Comparison of ENCODE assay signal across 1 cellular context in the genomic region with DNA sequence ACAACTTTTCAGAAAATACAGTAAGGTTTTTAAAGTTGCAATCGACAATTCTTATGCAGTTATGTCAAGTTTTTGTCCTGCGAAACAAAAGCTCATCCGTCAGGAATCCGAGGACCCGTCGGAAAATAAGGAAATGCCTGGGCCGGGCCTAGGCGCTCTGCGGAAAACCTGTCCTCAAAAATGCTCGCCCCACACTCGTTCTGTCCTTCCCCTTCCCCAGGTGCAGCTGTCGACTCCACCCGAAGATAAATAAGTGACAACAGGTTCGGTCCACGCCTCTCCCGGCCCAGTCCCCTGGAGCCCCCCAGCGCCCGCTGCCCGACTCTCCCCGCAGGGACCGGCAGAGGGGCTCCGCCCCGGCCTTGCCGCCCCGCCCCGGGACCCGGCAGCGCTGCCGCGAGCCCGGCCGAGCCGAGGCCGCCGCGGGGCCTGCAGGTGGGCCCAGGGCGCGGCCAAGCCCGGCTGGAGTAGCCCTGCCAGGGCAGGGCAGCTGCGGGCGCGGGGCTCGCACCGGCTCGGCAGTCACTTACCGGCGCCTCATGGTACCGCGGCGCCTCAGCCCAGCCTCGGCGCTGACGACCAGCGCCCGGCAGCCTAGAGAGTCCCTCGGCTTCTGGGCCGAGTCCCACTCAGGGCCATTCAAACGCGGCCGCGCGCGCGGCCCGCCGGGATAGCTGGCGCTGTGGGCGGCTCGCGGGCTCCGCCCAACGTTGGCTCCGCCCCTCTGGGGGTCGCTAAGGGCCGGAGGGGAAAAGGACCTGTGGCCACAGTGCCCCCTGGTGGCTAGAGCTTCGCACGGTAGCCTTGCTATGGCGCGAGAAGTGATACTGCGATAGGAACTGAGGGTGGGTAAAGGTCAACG.
TF ChIP-seq lines count a peak whose summit lies in the region.

A gene with protein sequence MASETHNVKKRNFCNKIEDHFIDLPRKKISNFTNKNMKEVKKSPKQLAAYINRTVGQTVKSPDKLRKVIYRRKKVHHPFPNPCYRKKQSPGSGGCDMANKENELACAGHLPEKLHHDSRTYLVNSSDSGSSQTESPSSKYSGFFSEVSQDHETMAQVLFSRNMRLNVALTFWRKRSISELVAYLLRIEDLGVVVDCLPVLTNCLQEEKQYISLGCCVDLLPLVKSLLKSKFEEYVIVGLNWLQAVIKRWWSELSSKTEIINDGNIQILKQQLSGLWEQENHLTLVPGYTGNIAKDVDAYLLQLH (minus strand): TSS at position 676 of the 862 bp plus-strand sequence. CDS start 46,420 bp downstream, outside the sequence.

TF ChIP-seq in K562, 482 proteins besides CTCF, POLR2A, EP300 and RAD21 (continued from another document and continues in another):
- TF ChIP-seq, protein P1, sequence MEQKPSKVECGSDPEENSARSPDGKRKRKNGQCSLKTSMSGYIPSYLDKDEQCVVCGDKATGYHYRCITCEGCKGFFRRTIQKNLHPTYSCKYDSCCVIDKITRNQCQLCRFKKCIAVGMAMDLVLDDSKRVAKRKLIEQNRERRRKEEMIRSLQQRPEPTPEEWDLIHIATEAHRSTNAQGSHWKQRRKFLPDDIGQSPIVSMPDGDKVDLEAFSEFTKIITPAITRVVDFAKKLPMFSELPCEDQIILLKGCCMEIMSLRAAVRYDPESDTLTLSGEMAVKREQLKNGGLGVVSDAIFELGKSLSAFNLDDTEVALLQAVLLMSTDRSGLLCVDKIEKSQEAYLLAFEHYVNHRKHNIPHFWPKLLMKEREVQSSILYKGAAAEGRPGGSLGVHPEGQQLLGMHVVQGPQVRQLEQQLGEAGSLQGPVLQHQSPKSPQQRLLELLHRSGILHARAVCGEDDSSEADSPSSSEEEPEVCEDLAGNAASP (IDR thresholded peaks at IDR 0.05) = no peak
- TF ChIP-seq ZNF436 (CRISPR knock-in tag; IDR thresholded peaks at IDR 0.05) (no peak), BRD4 (IDR thresholded peaks at IDR 0.05) (no peak), TEAD4 (IDR thresholded peaks at IDR 0.05; ENCODE audit: low read length) (no peak), TEAD4 (CRISPR knock-in tag; IDR thresholded peaks at IDR 0.05; ENCODE audit: borderline replicate concordance) (no peak), MTA2 (IDR thresholded peaks at IDR 0.05; ENCODE audit: low read depth) (no peak), RB1 (IDR thresholded peaks at IDR 0.05; ENCODE audit: low read depth) (peak; percentile 91), HDAC1 (IDR thresholded peaks at IDR 0.05) (no peak), ZNF23 (CRISPR knock-in tag; IDR thresholded peaks at IDR 0.05) (no peak), TFAM (CRISPR knock-in tag; conservative IDR thresholded peaks at IDR 0.05) (no peak), ZNF3 (CRISPR knock-in tag; IDR thresholded peaks at IDR 0.05) (no peak), PHB (CRISPR knock-in tag; IDR thresholded peaks at IDR 0.05) (no peak), GATAD2B (IDR thresholded peaks at IDR 0.05; ENCODE audit: borderline replicate concordance) (peak; percentile 90), MTA3 (IDR thresholded peaks at IDR 0.05; ENCODE audit: borderline replicate concordance) (peak; percentile 84; the same call in 1 of the 2 replicates), XRCC3 (IDR thresholded peaks at IDR 0.05) (no peak), CSDE1 (IDR thresholded peaks at IDR 0.05) (no peak), DIDO1 (tag; IDR thresholded peaks at IDR 0.05; ENCODE audit: low read depth) (no peak), SRSF9 (IDR thresholded peaks at IDR 0.05; ENCODE audit: borderline replicate concordance, low read depth, low read length) (no peak), MCM2 (IDR thresholded peaks at IDR 0.05; ENCODE audit: low read depth) (no peak), PTBP1 (IDR thresholded peaks at IDR 0.05; ENCODE audit: low read depth, low read length) (no peak), POLR3A (IDR thresholded peaks at IDR 0.05; ENCODE audit: borderline replicate concordance, extremely low read depth, insufficient read depth, insufficient read length) (no peak), MYNN (IDR thresholded peaks at IDR 0.05) (no peak), MYNN (CRISPR knock-in tag; IDR thresholded peaks at IDR 0.05) (no peak), CAMTA2 (CRISPR knock-in tag; conservative IDR thresholded peaks at IDR 0.05) (no peak), POLR2AphosphoS2 (IDR thresholded peaks at IDR 0.05; ENCODE audit: low read length) (no peak; the same call in 1 of the 2 replicates), C11orf30 (IDR thresholded peaks at IDR 0.05; ENCODE audit: low read depth) (no peak), ZSCAN29 (IDR thresholded peaks at IDR 0.05) (no peak), NEUROD1 (IDR thresholded peaks at IDR 0.05; ENCODE audit: borderline replicate concordance, low read depth, low read length, partially characterized antibody) (peak; percentile 22), SMAD1 (IDR thresholded peaks at IDR 0.05; ENCODE audit: low read depth, low read length, partially characterized antibody) (no peak), PPARD (CRISPR knock-in tag; IDR thresholded peaks at IDR 0.05) (no peak), ZFP1 (CRISPR knock-in tag; IDR thresholded peaks at IDR 0.05) (no peak), RFX7 (CRISPR knock-in tag; IDR thresholded peaks at IDR 0.05) (no peak), CHD1 (IDR thresholded peaks at IDR 0.05; ENCODE audit: low read length) (no peak), TCF3 (CRISPR knock-in tag; IDR thresholded peaks at IDR 0.05) (no peak), GTF2E2 (tag; IDR thresholded peaks at IDR 0.05) (peak; percentile 44; the same call in 1 of the 2 replicates), ZNF282 (CRISPR knock-in tag; IDR thresholded peaks at IDR 0.05) (0 out of 2 replicates have a peak, but pooled peaks have one; percentile 60), ZNF232 (CRISPR knock-in tag; IDR thresholded peaks at IDR 0.05) (no peak), SIN3B (IDR thresholded peaks at IDR 0.05; ENCODE audit: low read depth) (peak; percentile 86), PHF8 (IDR thresholded peaks at IDR 0.05; ENCODE audit: borderline replicate concordance, low read length) (peak; percentile 95; the same call in 1 of the 2 replicates), NFXL1 (CRISPR knock-in tag; IDR thresholded peaks at IDR 0.05) (no peak), NCOA6 (IDR thresholded peaks at IDR 0.05) (no peak), SAFB (IDR thresholded peaks at IDR 0.05; ENCODE audit: borderline replicate concordance, low read depth, low read length) (peak; percentile 70; the same call in 1 of the 2 replicates), TEAD1 (CRISPR knock-in tag; IDR thresholded peaks at IDR 0.05) (peak in 1 of 2 experiments; percentile 33; a peak in 1 of 4 replicates), NR2C2 (CRISPR knock-in tag; IDR thresholded peaks at IDR 0.05) (no peak), NR2C2 (tag; IDR thresholded peaks at IDR 0.05) (peak; percentile 83), CHCHD3 (CRISPR knock-in tag; IDR thresholded peaks at IDR 0.05) (no peak), CHD2 (IDR thresholded peaks at IDR 0.05; ENCODE audit: low read depth, low read length) (0 out of 2 replicates have a peak, but pooled peaks have one; percentile 21), ZNF41 (CRISPR knock-in tag; conservative IDR thresholded peaks at IDR 0.05) (no peak), MTF1 (CRISPR knock-in tag; IDR thresholded peaks at IDR 0.05; ENCODE audit: borderline replicate concordance) (no peak), PHF20 (IDR thresholded peaks at IDR 0.05; ENCODE audit: partially characterized antibody) (peak; percentile 43), ZNF143 (CRISPR knock-in tag; IDR thresholded peaks at IDR 0.05) (peak; percentile 72), NELFE (IDR thresholded peaks at IDR 0.05; ENCODE audit: insufficient read depth, insufficient read length) (no peak), SRSF7 (optimal IDR thresholded peaks at IDR 0.05; ENCODE audit: low read depth, low read length) (no peak), ZFP36 (IDR thresholded peaks at IDR 0.05; ENCODE audit: low read depth, low read length, partially characterized antibody) (no peak), RBM17 (IDR thresholded peaks at IDR 0.05; ENCODE audit: borderline replicate concordance, low read depth, low read length) (no peak), JUNB (CRISPR knock-in tag; conservative IDR thresholded peaks at IDR 0.05) (no peak)
- TF ChIP-seq, protein P2, sequence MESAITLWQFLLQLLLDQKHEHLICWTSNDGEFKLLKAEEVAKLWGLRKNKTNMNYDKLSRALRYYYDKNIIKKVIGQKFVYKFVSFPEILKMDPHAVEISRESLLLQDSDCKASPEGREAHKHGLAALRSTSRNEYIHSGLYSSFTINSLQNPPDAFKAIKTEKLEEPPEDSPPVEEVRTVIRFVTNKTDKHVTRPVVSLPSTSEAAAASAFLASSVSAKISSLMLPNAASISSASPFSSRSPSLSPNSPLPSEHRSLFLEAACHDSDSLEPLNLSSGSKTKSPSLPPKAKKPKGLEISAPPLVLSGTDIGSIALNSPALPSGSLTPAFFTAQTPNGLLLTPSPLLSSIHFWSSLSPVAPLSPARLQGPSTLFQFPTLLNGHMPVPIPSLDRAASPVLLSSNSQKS (CRISPR knock-in tag; IDR thresholded peaks at IDR 0.05) = no peak
- TF ChIP-seq, protein P3, sequence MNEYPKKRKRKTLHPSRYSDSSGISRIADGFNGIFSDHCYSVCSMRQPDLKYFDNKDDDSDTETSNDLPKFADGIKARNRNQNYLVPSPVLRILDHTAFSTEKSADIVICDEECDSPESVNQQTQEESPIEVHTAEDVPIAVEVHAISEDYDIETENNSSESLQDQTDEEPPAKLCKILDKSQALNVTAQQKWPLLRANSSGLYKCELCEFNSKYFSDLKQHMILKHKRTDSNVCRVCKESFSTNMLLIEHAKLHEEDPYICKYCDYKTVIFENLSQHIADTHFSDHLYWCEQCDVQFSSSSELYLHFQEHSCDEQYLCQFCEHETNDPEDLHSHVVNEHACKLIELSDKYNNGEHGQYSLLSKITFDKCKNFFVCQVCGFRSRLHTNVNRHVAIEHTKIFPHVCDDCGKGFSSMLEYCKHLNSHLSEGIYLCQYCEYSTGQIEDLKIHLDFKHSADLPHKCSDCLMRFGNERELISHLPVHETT (CRISPR knock-in tag; conservative IDR thresholded peaks at IDR 0.05 in 1 of 2, IDR thresholded peaks at IDR 0.05 in 1 of 2) = peak in 1 of 2 experiments; percentile 58; a peak in 1 of 4 replicates
- TF ChIP-seq, protein P4, sequence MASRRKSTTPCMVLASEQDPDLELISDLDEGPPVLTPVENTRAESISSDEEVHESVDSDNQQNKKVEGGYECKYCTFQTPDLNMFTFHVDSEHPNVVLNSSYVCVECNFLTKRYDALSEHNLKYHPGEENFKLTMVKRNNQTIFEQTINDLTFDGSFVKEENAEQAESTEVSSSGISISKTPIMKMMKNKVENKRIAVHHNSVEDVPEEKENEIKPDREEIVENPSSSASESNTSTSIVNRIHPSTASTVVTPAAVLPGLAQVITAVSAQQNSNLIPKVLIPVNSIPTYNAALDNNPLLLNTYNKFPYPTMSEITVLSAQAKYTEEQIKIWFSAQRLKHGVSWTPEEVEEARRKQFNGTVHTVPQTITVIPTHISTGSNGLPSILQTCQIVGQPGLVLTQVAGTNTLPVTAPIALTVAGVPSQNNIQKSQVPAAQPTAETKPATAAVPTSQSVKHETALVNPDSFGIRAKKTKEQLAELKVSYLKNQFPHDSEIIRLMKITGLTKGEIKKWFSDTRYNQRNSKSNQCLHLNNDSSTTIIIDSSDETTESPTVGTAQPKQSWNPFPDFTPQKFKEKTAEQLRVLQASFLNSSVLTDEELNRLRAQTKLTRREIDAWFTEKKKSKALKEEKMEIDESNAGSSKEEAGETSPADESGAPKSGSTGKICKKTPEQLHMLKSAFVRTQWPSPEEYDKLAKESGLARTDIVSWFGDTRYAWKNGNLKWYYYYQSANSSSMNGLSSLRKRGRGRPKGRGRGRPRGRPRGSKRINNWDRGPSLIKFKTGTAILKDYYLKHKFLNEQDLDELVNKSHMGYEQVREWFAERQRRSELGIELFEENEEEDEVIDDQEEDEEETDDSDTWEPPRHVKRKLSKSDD (conservative IDR thresholded peaks at IDR 0.05; ENCODE audit: low read length) = no peak
- TF ChIP-seq, protein P5, sequence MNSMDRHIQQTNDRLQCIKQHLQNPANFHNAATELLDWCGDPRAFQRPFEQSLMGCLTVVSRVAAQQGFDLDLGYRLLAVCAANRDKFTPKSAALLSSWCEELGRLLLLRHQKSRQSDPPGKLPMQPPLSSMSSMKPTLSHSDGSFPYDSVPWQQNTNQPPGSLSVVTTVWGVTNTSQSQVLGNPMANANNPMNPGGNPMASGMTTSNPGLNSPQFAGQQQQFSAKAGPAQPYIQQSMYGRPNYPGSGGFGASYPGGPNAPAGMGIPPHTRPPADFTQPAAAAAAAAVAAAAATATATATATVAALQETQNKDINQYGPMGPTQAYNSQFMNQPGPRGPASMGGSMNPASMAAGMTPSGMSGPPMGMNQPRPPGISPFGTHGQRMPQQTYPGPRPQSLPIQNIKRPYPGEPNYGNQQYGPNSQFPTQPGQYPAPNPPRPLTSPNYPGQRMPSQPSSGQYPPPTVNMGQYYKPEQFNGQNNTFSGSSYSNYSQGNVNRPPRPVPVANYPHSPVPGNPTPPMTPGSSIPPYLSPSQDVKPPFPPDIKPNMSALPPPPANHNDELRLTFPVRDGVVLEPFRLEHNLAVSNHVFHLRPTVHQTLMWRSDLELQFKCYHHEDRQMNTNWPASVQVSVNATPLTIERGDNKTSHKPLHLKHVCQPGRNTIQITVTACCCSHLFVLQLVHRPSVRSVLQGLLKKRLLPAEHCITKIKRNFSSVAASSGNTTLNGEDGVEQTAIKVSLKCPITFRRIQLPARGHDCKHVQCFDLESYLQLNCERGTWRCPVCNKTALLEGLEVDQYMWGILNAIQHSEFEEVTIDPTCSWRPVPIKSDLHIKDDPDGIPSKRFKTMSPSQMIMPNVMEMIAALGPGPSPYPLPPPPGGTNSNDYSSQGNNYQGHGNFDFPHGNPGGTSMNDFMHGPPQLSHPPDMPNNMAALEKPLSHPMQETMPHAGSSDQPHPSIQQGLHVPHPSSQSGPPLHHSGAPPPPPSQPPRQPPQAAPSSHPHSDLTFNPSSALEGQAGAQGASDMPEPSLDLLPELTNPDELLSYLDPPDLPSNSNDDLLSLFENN (IDR thresholded peaks at IDR 0.05; ENCODE audit: low read depth in 2 of 2, low read length in 2 of 2) = peak in 1 of 2 experiments; percentile 62; a peak in 2 of 4 replicates
- TF ChIP-seq, protein P6, sequence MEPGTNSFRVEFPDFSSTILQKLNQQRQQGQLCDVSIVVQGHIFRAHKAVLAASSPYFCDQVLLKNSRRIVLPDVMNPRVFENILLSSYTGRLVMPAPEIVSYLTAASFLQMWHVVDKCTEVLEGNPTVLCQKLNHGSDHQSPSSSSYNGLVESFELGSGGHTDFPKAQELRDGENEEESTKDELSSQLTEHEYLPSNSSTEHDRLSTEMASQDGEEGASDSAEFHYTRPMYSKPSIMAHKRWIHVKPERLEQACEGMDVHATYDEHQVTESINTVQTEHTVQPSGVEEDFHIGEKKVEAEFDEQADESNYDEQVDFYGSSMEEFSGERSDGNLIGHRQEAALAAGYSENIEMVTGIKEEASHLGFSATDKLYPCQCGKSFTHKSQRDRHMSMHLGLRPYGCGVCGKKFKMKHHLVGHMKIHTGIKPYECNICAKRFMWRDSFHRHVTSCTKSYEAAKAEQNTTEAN (CRISPR knock-in tag; IDR thresholded peaks at IDR 0.05) = no peak
- TF ChIP-seq, protein P7, sequence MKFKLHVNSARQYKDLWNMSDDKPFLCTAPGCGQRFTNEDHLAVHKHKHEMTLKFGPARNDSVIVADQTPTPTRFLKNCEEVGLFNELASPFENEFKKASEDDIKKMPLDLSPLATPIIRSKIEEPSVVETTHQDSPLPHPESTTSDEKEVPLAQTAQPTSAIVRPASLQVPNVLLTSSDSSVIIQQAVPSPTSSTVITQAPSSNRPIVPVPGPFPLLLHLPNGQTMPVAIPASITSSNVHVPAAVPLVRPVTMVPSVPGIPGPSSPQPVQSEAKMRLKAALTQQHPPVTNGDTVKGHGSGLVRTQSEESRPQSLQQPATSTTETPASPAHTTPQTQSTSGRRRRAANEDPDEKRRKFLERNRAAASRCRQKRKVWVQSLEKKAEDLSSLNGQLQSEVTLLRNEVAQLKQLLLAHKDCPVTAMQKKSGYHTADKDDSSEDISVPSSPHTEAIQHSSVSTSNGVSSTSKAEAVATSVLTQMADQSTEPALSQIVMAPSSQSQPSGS (CRISPR knock-in tag; IDR thresholded peaks at IDR 0.05) = no peak
